ENCODE assay signal across 18 cellular contexts in the genomic region with DNA sequence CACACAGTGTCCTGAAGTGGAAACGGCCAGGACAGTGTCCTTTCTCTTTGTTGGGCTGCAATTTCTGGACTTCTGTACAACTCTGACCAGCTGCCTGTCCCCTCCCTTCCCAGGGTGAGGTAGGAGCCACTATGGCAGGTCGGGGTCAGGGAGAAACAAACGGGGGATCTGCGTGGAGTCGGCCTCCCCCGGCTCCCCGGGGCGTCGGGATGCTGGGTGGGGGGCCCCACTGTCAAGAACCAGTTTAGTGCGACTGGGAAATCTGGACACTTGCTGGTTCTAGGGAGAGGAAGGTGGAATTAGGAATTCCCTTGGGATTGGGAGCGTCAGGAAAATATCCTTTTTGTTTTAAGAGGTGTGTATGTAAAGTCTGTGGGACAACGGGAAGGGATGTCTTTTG. TPM values are rescaled to one million over a fixed set of nuclear protein-coding genes. Genes with fewer than 3 reads are reported as not detected.
DNase-seq lines count a peak whose midpoint lies in the region; ATAC-seq and TF ChIP-seq lines count a peak whose summit lies in the region.
"Had no signal": no experiment of that assay in that cellular context is flagged by ENCODE, and none has a peak within 500 bp of the region (broad histone marks: within the 10 kb centered on the region; RNA-seq: fewer than 3 reads in every experiment).

No MANE protein-coding gene starts in this region.

- H3K27me3 ChIP-seq in left ventricle myocardium inferior (ENCODE audit: low read depth) (peaks cover 60% of the 10 kb centered on the region), testis (no peaks in the 10 kb centered on the region)

- H3K4me3 ChIP-seq in left ventricle myocardium inferior = peak overlapping the region; percentile 21
- H3K4me3 ChIP-seq in fibroblast of mammary gland (ENCODE audit: control insufficient read depth, low read depth, low read length) = peak overlapping the region; percentile 24
- H3K4me3 ChIP-seq in testis = peak overlapping the region; percentile 56 to 61
- H3K4me3 ChIP-seq: A549 had no signal

- intact Hi-C loops in left ventricle myocardium inferior (cut with micrococcal nuclease) (no loop called here), cardiac septum (cut with DNase I) (no loop called here), testis (cut with DNase I; ENCODE audit: low total_unique reads) (no loop called here)

- H3K4me1 ChIP-seq in left ventricle myocardium inferior = no peaks in the 10 kb centered on the region
- no peaks in the 10 kb centered on the region for H3K4me1 ChIP-seq in testis
- H3K4me1 ChIP-seq: A549, BLaER1 had no signal

- ATAC-seq in HG02970 (IDR thresholded peaks at IDR 0.05; ENCODE audit: low FRiP score, unreplicated experiment) (no peak), GM21528 (IDR thresholded peaks at IDR 0.05; ENCODE audit: low FRiP score, unreplicated experiment) (no peak)
- ATAC-seq: A549, HCT116 had no signal

- TF ChIP-seq CTCF in left ventricle myocardium inferior (IDR thresholded peaks at IDR 0.05; ENCODE audit: borderline replicate concordance) (no peak), fibroblast of mammary gland (conservative IDR thresholded peaks at IDR 0.05; ENCODE audit: control insufficient read depth, insufficient read depth, low read depth, low read length) (no peak), testis (IDR thresholded peaks at IDR 0.05) (no peak)

- WGBS in testis, 2 donors = 16 to 71% methylated on average over 12 of the region's 12 CpGs

- DNase-seq in left ventricle myocardium inferior (no peak), cardiac septum (ENCODE audit: low spot score) (no peak), fibroblast of mammary gland (ENCODE audit: low read depth) (no peak), testis (no peak)
- DNase-seq: AML-193, Calu3, DMS79 treated with DMSO at 0.1 percent for 48 hours, GF-D8, GOT3, H7, HFFc6 had no signal

- no peak overlapping the region for H3K27ac ChIP-seq in left ventricle myocardium inferior (replicated peaks)
- H3K27ac ChIP-seq in testis = peak overlapping the region in 1 of 2 donors; percentile 83
- H3K27ac ChIP-seq: A549, BLaER1 had no signal

- peaks cover 12% of the 10 kb centered on the region for H3K9me3 ChIP-seq in left ventricle myocardium inferior (replicated peaks)
- no peaks in the 10 kb centered on the region for H3K9me3 ChIP-seq in testis
- H3K9me3 ChIP-seq: A549 had no signal

- no peak for TF ChIP-seq POLR2A in testis (IDR thresholded peaks at IDR 0.05)

- no peaks in the 10 kb centered on the region for H3K36me3 ChIP-seq in left ventricle myocardium inferior
- no peaks in the 10 kb centered on the region for H3K36me3 ChIP-seq in testis (ENCODE audit: low read depth, missing control alignments)
- H3K36me3 ChIP-seq: BLaER1 had no signal

RNA-seq across cellular contexts. Expression of a gene that starts 0.6 kb away (rescaled TPM):
- total RNA-seq in left ventricle myocardium inferior (0.44 TPM), cardiac septum (0.51 TPM), testis (10 to 100 TPM; 43.4 to 78.2 TPM)
- polyA plus RNA-seq in testis (ENCODE audit: insufficient read depth, low read depth, low replicate concordance) = 139 TPM
- total RNA-seq: Calu3, H7, HFFc6 had no signal
- polyA plus RNA-seq: A549, CD14-positive monocyte, IgD-negative memory B cell had no signal

RNA-seq across cellular contexts. Expression of a gene that starts 37.7 kb away (rescaled TPM):
- total RNA-seq in left ventricle myocardium inferior = 1.1 TPM
- total RNA-seq in cardiac septum = 2.2 TPM
- 10 to 100 TPM in 1 of 2 donors, 1 to 10 TPM in 1; 9.6 to 10.2 TPM for total RNA-seq in testis
- 9.0 TPM for polyA plus RNA-seq in testis (ENCODE audit: insufficient read depth, low read depth, low replicate concordance)
- polyA plus RNA-seq: CD14-positive monocyte, IgD-negative memory B cell had no signal

Comparison
In these comparisons a context has a peak if more than half of its experiments do, and no peak if none do; other contexts are left out.
1. RNA of a gene that starts 0.6 kb away (total RNA-seq): 43.4 to 78.2 TPM in testis; 0.51 TPM in cardiac septum (single experiment) and 0.44 TPM in left ventricle myocardium inferior (single experiment); every median in the first group is over 10 times any median in the second.
2. Peak in every context shown above with its lines, with median percentiles within 50 percentile points of each other: H3K4me3 ChIP-seq.